In genomic region chr14:23371865-23372264, GRCh38 we compare ENCODE assay signal across 23 cellular contexts. TPM values are rescaled to one million over a fixed set of nuclear protein-coding genes. Genes with fewer than 3 reads are reported as not detected.
"Had no signal": no experiment of that assay in that cellular context is flagged by ENCODE, and none has a peak within 500 bp of the region (broad histone marks: within the 10 kb centered on the region; RNA-seq: fewer than 3 reads in every experiment).

No MANE protein-coding gene starts in this region.

- FAIRE-seq: RCC 7860 had no signal

- DNase-seq: IMR-90, Karpas-422, KG1, MM.1S, NCI-H1092 treated with DMSO at 0.1 percent for 48 hours, NCI-H1436, NCI-H187, NCI-H2029, NCI-H2081 treated with DMSO at 0.1 percent for 48 hours, NCI-H2171, NCI-H226, NCI-H446, NCI-H510A, NCI-H524 treated with DMSO at 0.1 percent for 48 hours, NCI-H69, NCI-H774, RPMI8226, SHP77, SK-N-SH had no signal

- H3K4me2 ChIP-seq: SK-N-SH had no signal

- H3K9ac ChIP-seq: SK-N-SH had no signal

- H3K9me3 ChIP-seq: SK-N-SH had no signal

RNA-seq across cellular contexts. Expression of gene IL25, which starts 0.7 kb away (rescaled TPM):
- total RNA-seq: HT-29, IMR-90, M059J, SK-MEL-5 had no signal
- polyA plus RNA-seq: IMR-90, SK-N-SH had no signal

RNA-seq across cellular contexts. Expression of gene CMTM5, which starts 5.0 kb away (rescaled TPM):
- total RNA-seq: HT-29, IMR-90, M059J, SK-MEL-5 had no signal

RNA-seq across cellular contexts. Expression of gene EFS, which starts 6.9 kb away (rescaled TPM):
- total RNA-seq: HT-29, SK-MEL-5 had no signal

RNA-seq across cellular contexts. Expression of gene SLC22A17, which starts 19.2 kb away (rescaled TPM):
- total RNA-seq: HT-29 had no signal

RNA-seq across cellular contexts. Expression of gene MYH6, which starts 36.2 kb away (rescaled TPM):
- total RNA-seq: HT-29, IMR-90, M059J, SK-MEL-5 had no signal
- polyA plus RNA-seq: IMR-90, SK-N-SH had no signal
